Comparison of ENCODE assay signal across 20 cellular contexts in genomic region chr6:160933256-160933655, GRCh38. TPM values are rescaled to one million over a fixed set of nuclear protein-coding genes. Genes with fewer than 3 reads are reported as not detected.
DNase-seq lines count a peak whose midpoint lies in the region; ATAC-seq, FAIRE-seq and TF ChIP-seq lines count a peak whose summit lies in the region.
"Had no signal": no experiment of that assay in that cellular context is flagged by ENCODE, and none has a peak within 500 bp of the region (broad histone marks: within the 10 kb centered on the region; RNA-seq: fewer than 3 reads in every experiment).

No MANE protein-coding gene starts in this region.

- no TSS peak for BruUV-seq in GM12878 (replicated peaks; lab: Mats Ljungman, UMichigan)

- POLR2A ChIA-PET in AG04449 (lab: Yijun Ruan, JAX) (no interaction called here), GM12878 (lab: Charles Lee) (no interaction called here)

- ATAC-seq in GM23338, result peak; percentile 62
- ATAC-seq in GM12878, result 0 out of 3 replicates have a peak, but pooled peaks have one; percentile 18
- ATAC-seq in right cardiac atrium, result peak; percentile 58 to 62
- no peak for ATAC-seq in aorta (ENCODE audit: low FRiP score)
- no peak for ATAC-seq in GM18498 (IDR thresholded peaks at IDR 0.05; ENCODE audit: unreplicated experiment)
- ATAC-seq: foreskin keratinocyte; stimulated activated naive B cell treated with anti-CD40 and anti-IgM and Interleukin-4, amounts not matched to agents 10 μg/mL and 1 μg/mL and 100 μg/mL, for 72 hours; T-helper 17 cell had no signal

- H3K79me2 ChIP-seq in GM23338 (replicated peaks; ENCODE audit: insufficient read depth), result no peaks in the 10 kb centered on the region
- H3K79me2 ChIP-seq in GM12878 (ENCODE audit: control insufficient read depth, insufficient read depth, low read length), result no peaks in the 10 kb centered on the region

- H3K9me3 ChIP-seq in GM12878 (replicated peaks; ENCODE audit: control insufficient read depth, insufficient read depth, low read length) (no peaks in the 10 kb centered on the region), right cardiac atrium (ENCODE audit: control insufficient read depth, low read length) (no peaks in the 10 kb centered on the region), aorta (ENCODE audit: control insufficient read depth, low read length) (no peaks in the 10 kb centered on the region)

- 29% methylated on average over 8 of the region's 8 CpGs for WGBS in GM12878 (ENCODE audit: insufficient coverage, insufficient replicate concordance, low lambda C conversion rate, missing lambda C conversion rate)
- WGBS in right cardiac atrium, result 34% methylated on average over 8 of the region's 8 CpGs
- 77% methylated on average over 8 of the region's 8 CpGs for WGBS in aorta, 2 donors

- no peak for TF ChIP-seq RAD21 in GM12878 (IDR thresholded peaks at IDR 0.05; ENCODE audit: insufficient read depth, low read depth, low read length)

- H3K36me3 Mint-ChIP-seq in GM23338 (ENCODE audit: low read depth), result no peaks in the 10 kb centered on the region
- H3K36me3 Mint-ChIP-seq: stimulated activated naive B cell treated with anti-CD40 and anti-IgM and Interleukin-4, amounts not matched to agents 10 μg/mL and 1 μg/mL and 100 μg/mL, for 72 hours had no signal

- H4K20me1 ChIP-seq in GM23338 (replicated peaks; ENCODE audit: insufficient read depth) (no peaks in the 10 kb centered on the region; the same call in 1 of the 2 replicates), GM12878 (ENCODE audit: control insufficient read depth, insufficient read depth) (no peaks in the 10 kb centered on the region)

- no peaks in the 10 kb centered on the region for H3K9me3 Mint-ChIP-seq in GM23338
- H3K9me3 Mint-ChIP-seq: activated naive CD4-positive, alpha-beta T cell treated with anti-CD3 and anti-CD28 coated beads for 36 hours had no signal

- intact Hi-C loops in GM12878 (cut with micrococcal nuclease; ENCODE audit: unreplicated experiment), result loop anchor here (5.0 kb wide), 3 partner anchors 59 to 201 kb away; partner anchors contain the start of gene MAP3K4
- intact Hi-C loops in right cardiac atrium (cut with DNase I), result loop anchor here (5.0 kb wide), 2 partner anchors 59 to 439 kb away; partner anchors contain the start of gene MAP3K4 (in 4 of the 4)
- intact Hi-C loops in aorta (cut with DNase I), result loop anchor here in 1 of 2 donors (10.0 kb wide), 2 partner anchors 198 to 342 kb away; partner anchors contain the start of gene AGPAT4

- in situ Hi-C loops in GM12878 (cut with MboI), result loop anchor here (5.0 kb wide), 1 partner anchor 439 kb away; no protein-coding TSS in a partner anchor

- DNase-seq in AG04449 (ENCODE audit: low read depth, low spot score) (no peak), GM23338 (ENCODE audit: low spot score) (peak; percentile 71), GM12878 (ENCODE audit: low read depth, low spot score) (no peak), right cardiac atrium (peak; percentile 22 to 55 (median 55)), foreskin melanocyte (no peak), aorta (no peak)
- DNase-seq in stimulated activated CD4-positive, alpha-beta T cell treated with anti-CD3 and anti-CD28 coated beads, Interleukin-2, amount 100 ng/mL, for 24 hours, result no peak
- DNase-seq: activated CD8-positive, alpha-beta memory T cell treated with anti-CD3 and anti-CD28 coated beads, Interleukin-2, amount 50 U/mL, for 4 hours; activated naive CD4-positive, alpha-beta T cell treated with anti-CD3 and anti-CD28 coated beads for 36 hours; DMS53; effector CD4-positive, alpha-beta T cell; foreskin keratinocyte; NCI-H1436 treated with DMSO at 0.1 percent for 48 hours; NCI-H510A treated with DMSO at 0.1 percent for 48 hours; nucleus accumbens; stimulated activated naive B cell treated with anti-CD40 and anti-IgM and Interleukin-4, amounts not matched to agents 10 μg/mL and 1 μg/mL and 100 μg/mL, for 72 hours; T-helper 17 cell had no signal

- H2AFZ ChIP-seq in GM23338, result no peak overlapping the region
- no peak overlapping the region for H2AFZ ChIP-seq in GM12878 (ENCODE audit: control insufficient read depth, low read depth, low read length)

- SMC1A ChIA-PET in GM12878 (lab: Charles Lee; ENCODE audit: uncharacterized antibody, unreplicated experiment), result interaction anchor here (1.1 to 11.9 kb wide), 4 partner anchors 9 to 437 kb away, joined by 4 to 209 read pairs (median 5); no protein-coding TSS in a partner anchor

- peaks cover 5% of the 10 kb centered on the region; the same call in 1 of the 3 replicates for H3K4me1 Mint-ChIP-seq in GM23338
- H3K4me1 Mint-ChIP-seq: stimulated activated naive B cell treated with anti-CD40 and anti-IgM and Interleukin-4, amounts not matched to agents 10 μg/mL and 1 μg/mL and 100 μg/mL, for 72 hours had no signal

- RAD21 ChIA-PET in GM12878 (lab: Charles Lee; ENCODE audit: unreplicated experiment), result interaction anchor here (9.3 kb wide), 1 partner anchor 438 kb away, joined by 162 read pairs; no protein-coding TSS in a partner anchor

- no peak overlapping the region; the same call in 2 of the 3 replicates for H3K4me3 Mint-ChIP-seq in GM23338
- H3K4me3 Mint-ChIP-seq: activated naive CD4-positive, alpha-beta T cell treated with anti-CD3 and anti-CD28 coated beads for 36 hours; stimulated activated naive B cell treated with anti-CD40 and anti-IgM and Interleukin-4, amounts not matched to agents 10 μg/mL and 1 μg/mL and 100 μg/mL, for 72 hours; T-helper 17 cell had no signal

- H3K27me3 Mint-ChIP-seq in GM23338 (ENCODE audit: insufficient read depth, low read depth, poor library complexity), result peaks cover 11% of the 10 kb centered on the region

- H3K4me1 ChIP-seq in GM23338 (ENCODE audit: insufficient read depth) (peaks cover 6% of the 10 kb centered on the region; the same call in 1 of the 2 replicates), GM12878 (ENCODE audit: control insufficient read depth, insufficient read depth, low read length) (no peaks in the 10 kb centered on the region), right cardiac atrium (ENCODE audit: control insufficient read depth, insufficient read depth, low read length) (no peaks in the 10 kb centered on the region), aorta (ENCODE audit: control insufficient read depth in 1 of 2, insufficient read depth in 2 of 2, low read length in 2 of 2) (no peaks in the 10 kb centered on the region)
- H3K4me1 ChIP-seq: foreskin keratinocyte had no signal

- no peak for FAIRE-seq in GM12878 (lab: Jason Lieb, UNC)
- FAIRE-seq: islet of Langerhans had no signal

- H3K4me2 ChIP-seq in GM23338 (no peak overlapping the region), GM12878 (ENCODE audit: control insufficient read depth, insufficient read depth) (no peak overlapping the region)
- H3K4me2 ChIP-seq: KMS-11 had no signal

- TF ChIP-seq POLR2A in GM12878 (IDR thresholded peaks at IDR 0.05; ENCODE audit: low read depth, low read length), result no peak

- H3K9me2 ChIP-seq in GM23338 (ENCODE audit: insufficient read depth), result no peaks in the 10 kb centered on the region

- no peaks in the 10 kb centered on the region for H3F3A ChIP-seq in GM23338 (replicated peaks; ENCODE audit: low read depth)

- CTCF ChIA-PET in AG04449 (lab: Yijun Ruan, JAX) (interaction anchor here (0.6 to 15.4 kb wide), 6 partner anchors 13 to 491 kb away, joined by 3 to 315 read pairs (median 4); no protein-coding TSS in a partner anchor), GM12878 (lab: Yijun Ruan, JAX) (interaction anchor here (0.8 to 11.2 kb wide), 8 partner anchors 9 to 437 kb away, joined by 3 to 334 read pairs (median 4); no protein-coding TSS in a partner anchor)

- TF ChIP-seq EP300 in GM12878 (IDR thresholded peaks at IDR 0.05; ENCODE audit: borderline replicate concordance in 1 of 2, control insufficient read depth in 1 of 2, low read depth in 2 of 2, low read length in 2 of 2), result no peak

- no peaks in the 10 kb centered on the region for H3K36me3 ChIP-seq in GM23338 (ENCODE audit: insufficient read depth)
- H3K36me3 ChIP-seq in GM12878 (ENCODE audit: control insufficient read depth in 2 of 2, insufficient read depth in 2 of 2, low read length in 1 of 2), result no peaks in the 10 kb centered on the region
- no peaks in the 10 kb centered on the region for H3K36me3 ChIP-seq in aorta (ENCODE audit: control insufficient read depth in 1 of 2, insufficient read depth in 2 of 2, low read length in 1 of 2)

- H3K27me3 ChIP-seq in GM23338 (ENCODE audit: insufficient read depth) (peaks cover 10% of the 10 kb centered on the region), GM12878 (replicated peaks in 1 of 2; ENCODE audit: control insufficient read depth in 2 of 2, insufficient read depth in 2 of 2, low read length in 1 of 2) (no peaks in the 10 kb centered on the region), right cardiac atrium (ENCODE audit: control insufficient read depth, insufficient read depth) (no peaks in the 10 kb centered on the region), aorta (ENCODE audit: control insufficient read depth in 1 of 2, insufficient read depth in 2 of 2, low read length in 1 of 2) (no peaks in the 10 kb centered on the region)

- H3K27ac ChIP-seq in GM23338 (ENCODE audit: low read depth), result no peak overlapping the region
- H3K27ac ChIP-seq in GM12878 (ENCODE audit: control insufficient read depth, insufficient read depth), result no peak overlapping the region
- peak overlapping the region; percentile 67 for H3K27ac ChIP-seq in right cardiac atrium (ENCODE audit: low read length)
- no peak overlapping the region for H3K27ac ChIP-seq in aorta (ENCODE audit: low read depth in 1 of 2, low read length in 2 of 2)
- H3K27ac ChIP-seq: foreskin keratinocyte, KMS-11 had no signal

- H3K9ac ChIP-seq in GM12878 (ENCODE audit: control insufficient read depth, insufficient read depth, low read length), result no peak overlapping the region
- H3K9ac ChIP-seq: KMS-11 had no signal

- H3K4me3 ChIP-seq in AG04449 (ENCODE audit: low read depth, low read length) (no peak overlapping the region), GM23338 (no peak overlapping the region), GM12878 (no peak overlapping the region), right cardiac atrium (ENCODE audit: low read length) (no peak overlapping the region), aorta (ENCODE audit: low read length in 2 of 2) (no peak overlapping the region)

- TF ChIP-seq CTCF in AG04449 (IDR thresholded peaks at IDR 0.05; ENCODE audit: insufficient read depth, low read length, missing control alignments) (peak; percentile 15), GM23338 (conservative IDR thresholded peaks at IDR 0.05; ENCODE audit: low read depth in 2 of 2) (peak; percentile 27 to 66), GM12878 (IDR thresholded peaks at IDR 0.05 in 2 of 3, conservative IDR thresholded peaks at IDR 0.05 in 1 of 3; ENCODE audit: control insufficient read depth in 2 of 3, extremely low read depth in 1 of 3, insufficient read depth in 1 of 3, low read depth in 3 of 3, low read length in 3 of 3) (no peak)

- H3K27ac Mint-ChIP-seq in GM23338, result no peak overlapping the region
- H3K27ac Mint-ChIP-seq: activated naive CD4-positive, alpha-beta T cell treated with anti-CD3 and anti-CD28 coated beads for 36 hours; stimulated activated naive B cell treated with anti-CD40 and anti-IgM and Interleukin-4, amounts not matched to agents 10 μg/mL and 1 μg/mL and 100 μg/mL, for 72 hours; T-helper 17 cell had no signal

RNA-seq across cellular contexts. Expression of gene MAP3K4, which starts 58.3 kb away (rescaled TPM):
- total RNA-seq in GM23338 (2014; rRNA removed; shearing (Covaris generic)), result 31.8 and 44.4 TPM in 2 replicates
- polyA plus RNA-seq in GM23338 (2016; fragmentation: Nextera tagmentation; extraction: Ambion mirVana) (48.8 and 56.6 TPM in 2 replicates), GM12878 (2011; rRNA removed) (28.3 and 30.3 TPM in 2 replicates), GM12878 (2014; fragmentation: Illumina TruSeq; extraction: Trizol) (26.2 and 31.9 TPM in 2 replicates), GM12878 (2014; fragmentation: Nextera tagmentation; extraction: Ambion mirVana) (10 to 100 TPM; 14.0 to 15.8 TPM), GM12878 (2014; rRNA removed) (20.0 and 24.4 TPM in 2 replicates), GM12878 (2016; fragmentation: Nextera tagmentation; extraction: Ambion mirVana) (10 to 100 TPM; 19.7 to 19.8 TPM), right cardiac atrium (11.8 TPM), aorta (10 to 100 TPM in 1 of 2 donors, 1 to 10 TPM in 1; 5.3 to 26.0 TPM)
- 154 and 168 TPM in 2 replicates for total RNA-seq in GM12878 (2013; cell fraction: nucleolus; rRNA removed)
- total RNA-seq in GM12878 (2014; rRNA removed) (28.0 and 35.7 TPM in 2 replicates), GM12878 (2014; rRNA removed; fragmentation: Illumina TruSeq; extraction: Trizol) (30.9 and 33.4 TPM in 2 replicates), GM12878 (2021) (42.8 and 44.5 TPM in 2 replicates), right cardiac atrium (10 to 100 TPM; 28.0 to 42.3 (median 33.7) TPM), aorta (10 to 100 TPM; 39.7 to 63.7 TPM)
- 21.1 TPM for polyA plus RNA-seq in GM12878 (2011; ENCODE audit: low read depth)
- polyA plus RNA-seq in GM12878 (2011; cell fraction: cytosol; rRNA removed), result 17.1 and 18.2 TPM in 2 replicates
- polyA plus RNA-seq in GM12878 (2011; cell fraction: nucleus; rRNA removed), result 70.7 and 74.8 TPM in 2 replicates
- polyA plus RNA-seq in GM12878 (2012), result 22.7 and 25.9 TPM in 2 replicates
- 35.0 and 44.7 TPM in 2 replicates for polyA minus RNA-seq in GM12878 (2011; rRNA and poly(A)+ RNA removed)
- 9.2 and 17.6 TPM in 2 replicates for polyA minus RNA-seq in GM12878 (2011; cell fraction: cytosol; rRNA and poly(A)+ RNA removed)
- 53.7 and 88.4 TPM in 2 replicates for polyA minus RNA-seq in GM12878 (2011; cell fraction: nucleus; rRNA and poly(A)+ RNA removed)

Comparison
In these comparisons a context has a peak if more than half of its experiments do, and no peak if none do; other contexts are left out.
1. DNase-seq: peak in GM23338 (single experiment) and right cardiac atrium (3 of 3); none in AG04449 (single experiment), GM12878 (single experiment), foreskin melanocyte (single experiment), aorta (0 of 2) and stimulated activated CD4-positive, alpha-beta T cell treated with anti-CD3 and anti-CD28 coated beads, Interleukin-2, amount 100 ng/mL, for 24 hours (0 of 2).
2. CTCF ChIP-seq: peak in AG04449 (single experiment) and GM23338 (2 of 2); none in GM12878 (0 of 3).
3. ATAC-seq: peak in GM23338 (single experiment), GM12878 (single experiment) and right cardiac atrium (2 of 2); none in aorta (single experiment) and GM18498 (single experiment).